Comparison of ENCODE assay signal across 15 cellular contexts in the genomic region with DNA sequence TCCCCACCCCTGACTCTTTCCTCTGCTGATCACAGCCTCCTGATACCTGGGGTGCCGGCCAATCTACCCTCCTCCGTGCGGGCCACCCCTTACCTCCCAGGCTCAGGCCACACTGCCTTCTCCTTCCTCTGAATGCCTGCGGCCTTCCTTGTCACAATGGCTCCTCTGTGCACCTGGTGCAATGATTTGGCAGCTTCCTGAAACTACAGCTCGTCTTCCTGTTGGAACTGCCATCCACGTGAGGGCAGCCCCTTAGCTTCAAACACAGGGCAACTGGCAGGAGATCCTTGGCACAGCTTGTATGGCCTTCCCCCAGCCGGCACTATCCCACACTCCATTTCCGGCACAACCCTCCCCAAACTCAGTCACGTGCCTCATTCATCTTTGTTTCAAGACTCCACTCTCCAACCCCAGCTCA.
DNase-seq lines count a peak whose midpoint lies in the region; ATAC-seq and TF ChIP-seq lines count a peak whose summit lies in the region.
"Had no signal": no experiment of that assay in that cellular context is flagged by ENCODE, and none has a peak within 500 bp of the region (broad histone marks: within the 10 kb centered on the region; RNA-seq: fewer than 3 reads in every experiment).

No MANE protein-coding gene starts in this region.

- H3K27me3 Mint-ChIP-seq in T-cell: peaks cover 3% of the 10 kb centered on the region in 2 donors
- H3K27me3 Mint-ChIP-seq: CD4-positive, alpha-beta T cell had no signal

- no peak for TF ChIP-seq CTCF in gastrocnemius medialis (IDR thresholded peaks at IDR 0.05 in 4 of 5, conservative IDR thresholded peaks at IDR 0.05 in 1 of 5)
- TF ChIP-seq CTCF in testis (IDR thresholded peaks at IDR 0.05): no peak
- no peak for TF ChIP-seq CTCF in RWPE1 (conservative IDR thresholded peaks at IDR 0.05; ENCODE audit: low read depth)
- no peak for TF ChIP-seq CTCF in thyroid gland (IDR thresholded peaks at IDR 0.05)

- H3K36me3 ChIP-seq in gastrocnemius medialis (no peaks in the 10 kb centered on the region), testis (ENCODE audit: low read depth, missing control alignments) (no peaks in the 10 kb centered on the region), thyroid gland (no peaks in the 10 kb centered on the region)
- H3K36me3 ChIP-seq: ascending aorta had no signal

- H3K27ac ChIP-seq in right cardiac atrium (ENCODE audit: low read length) (no peak overlapping the region), gastrocnemius medialis (peak overlapping the region; percentile 0 to 38 (median 24)), testis (peak overlapping the region in 1 of 2 donors; percentile 62), RWPE1 (no peak overlapping the region), thyroid gland (peak overlapping the region in 1 of 3 donors; percentile 18)

- peaks cover 18% of the 10 kb centered on the region for H3K4me1 ChIP-seq in right cardiac atrium (ENCODE audit: control insufficient read depth, insufficient read depth, low read length)
- peaks cover 25 to 45% of the 10 kb centered on the region in 2 donors for H3K4me1 ChIP-seq in gastrocnemius medialis
- H3K4me1 ChIP-seq in testis: peaks cover 44% of the 10 kb centered on the region
- peaks cover 0 to 12% of the 10 kb centered on the region in 2 donors for H3K4me1 ChIP-seq in thyroid gland

- peak overlapping the region; percentile 66 to 89 for H3K27ac Mint-ChIP-seq in T-cell
- H3K27ac Mint-ChIP-seq: activated CD4-positive, alpha-beta memory T cell treated with anti-CD3 and anti-CD28 coated beads, Interleukin-2, amount 10 ng/mL, durations not matched to agents 7 days and 5 days; CD4-positive, alpha-beta T cell had no signal

- ATAC-seq in T-cell (replicated peaks in 1 of 4): peak in 1 of 4 experiments; percentile 81
- peak; percentile 2 to 5 for ATAC-seq in right cardiac atrium
- peak in 1 of 2 donors; percentile 17 for ATAC-seq in gastrocnemius medialis

- POLR2A ChIA-PET in T-cell (lab: Charles Lee) (no interaction called here), RWPE1 (lab: Yijun Ruan, JAX; ENCODE audit: low non-redundant PET) (no interaction called here)

- DNase-seq in COLO829 (ENCODE audit: low spot score) (peak; percentile 93), T-cell (peak in 6 of 34 experiments; percentile 9 to 43 (median 30)), right cardiac atrium (peak in 2 of 3 donors; percentile 51 to 56), gastrocnemius medialis (no peak), testis (no peak), RWPE1 (ENCODE audit: low spot score) (no peak), thyroid gland (no peak), NCI-H1092 treated with DMSO at 0.1 percent for 48 hours (lab: John Stamatoyannopoulos, UW) (no peak)
- DNase-seq: activated CD4-positive, alpha-beta memory T cell treated with anti-CD3 and anti-CD28 coated beads, Interleukin-2, amount 10 ng/mL, durations not matched to agents 7 days and 5 days; NCI-H1105 treated with DMSO at 0.1 percent for 48 hours; NK-92 treated with Interleukin-12 subunit alpha and Interleukin-12 subunit beta, amount 100 ng/mL, for 24 hours; occipital lobe; T-helper 2 cell had no signal

- CTCF ChIA-PET in T-cell (lab: Charles Lee): interaction anchor here in 1 of 2 donors (0.5 kb wide), 1 partner anchor 203 kb away, joined by 7 read pairs; no protein-coding TSS in a partner anchor
- CTCF ChIA-PET in RWPE1 (lab: Yijun Ruan, JAX): no interaction called here

- in situ Hi-C loops in gastrocnemius medialis (cut with MboI; ENCODE audit: low sequenced_read_pairs in 4 of 4): no loop called here

- H3K36me3 Mint-ChIP-seq in T-cell: no peaks in the 10 kb centered on the region

- H3K9me3 Mint-ChIP-seq in T-cell: no peaks in the 10 kb centered on the region
- H3K9me3 Mint-ChIP-seq: activated CD4-positive, alpha-beta memory T cell treated with anti-CD3 and anti-CD28 coated beads, Interleukin-2, amount 10 ng/mL, durations not matched to agents 7 days and 5 days; CD4-positive, alpha-beta T cell had no signal

- H3K9me3 ChIP-seq in right cardiac atrium (ENCODE audit: control insufficient read depth, low read length) (no peaks in the 10 kb centered on the region), gastrocnemius medialis (no peaks in the 10 kb centered on the region), testis (no peaks in the 10 kb centered on the region), thyroid gland (no peaks in the 10 kb centered on the region)
- H3K9me3 ChIP-seq: ascending aorta had no signal

- H3K4me1 Mint-ChIP-seq in T-cell: peaks cover 7 to 19% (median 17%) of the 10 kb centered on the region in 3 donors
- H3K4me1 Mint-ChIP-seq: activated CD4-positive, alpha-beta memory T cell treated with anti-CD3 and anti-CD28 coated beads, Interleukin-2, amount 10 ng/mL, durations not matched to agents 7 days and 5 days had no signal

- TF ChIP-seq POLR2A in gastrocnemius medialis (IDR thresholded peaks at IDR 0.05) (no peak), testis (IDR thresholded peaks at IDR 0.05) (no peak), thyroid gland (IDR thresholded peaks at IDR 0.05) (no peak)

- H3K4me3 ChIP-seq in right cardiac atrium (ENCODE audit: low read length) (no peak overlapping the region), gastrocnemius medialis (peak overlapping the region in 1 of 4 donors; percentile 3), testis (no peak overlapping the region), thyroid gland (replicated peaks in 1 of 3) (no peak overlapping the region)
- H3K4me3 ChIP-seq: ascending aorta had no signal

- H3K4me3 Mint-ChIP-seq in T-cell: peak overlapping the region; percentile 1 to 76 (median 64)
- H3K4me3 Mint-ChIP-seq: activated CD4-positive, alpha-beta memory T cell treated with anti-CD3 and anti-CD28 coated beads, Interleukin-2, amount 10 ng/mL, durations not matched to agents 7 days and 5 days; CD4-positive, alpha-beta T cell had no signal

- no peaks in the 10 kb centered on the region for H3K27me3 ChIP-seq in right cardiac atrium (ENCODE audit: control insufficient read depth, insufficient read depth)
- no peaks in the 10 kb centered on the region for H3K27me3 ChIP-seq in gastrocnemius medialis
- H3K27me3 ChIP-seq in testis: no peaks in the 10 kb centered on the region
- no peaks in the 10 kb centered on the region for H3K27me3 ChIP-seq in thyroid gland
- H3K27me3 ChIP-seq: ascending aorta had no signal

- 38% methylated on average over 9 of the region's 9 CpGs for WGBS in right cardiac atrium
- WGBS in testis, 2 donors: 43 to 61% methylated on average over 9 of the region's 9 CpGs
- WGBS in thyroid gland, 2 donors: 70 to 74% methylated on average over 9 of the region's 9 CpGs

- intact Hi-C loops in right cardiac atrium (cut with DNase I): no loop called here
- intact Hi-C loops in gastrocnemius medialis (cut with DNase I; ENCODE audit: low total_unique reads): no loop called here
- intact Hi-C loops in testis (cut with DNase I; ENCODE audit: low total_unique reads): no loop called here
- intact Hi-C loops in thyroid gland (cut with DNase I): no loop called here

Comparison
In these comparisons a context has a peak if more than half of its experiments do, and no peak if none do; other contexts are left out.
1. DNase-seq: peak in COLO829 (single experiment) and right cardiac atrium (2 of 3); none in gastrocnemius medialis (0 of 2), testis (single experiment), RWPE1 (single experiment), thyroid gland (0 of 2) and NCI-H1092 treated with DMSO at 0.1 percent for 48 hours (single experiment).
2. H3K27ac ChIP-seq: peak in gastrocnemius medialis (4 of 4); none in right cardiac atrium (single experiment) and RWPE1 (single experiment).